ENCODE assay signal across 1 cellular context in genomic region chr17:60135160-60135950, GRCh38.
A peak's percentile ranks its signal among the peaks of the same experiment; 100 is the strongest.
TF ChIP-seq lines count a peak whose summit lies in the region.

No MANE protein-coding gene starts in this region.

TF ChIP-seq in K562, 482 proteins besides CTCF, POLR2A, EP300 and RAD21 (continued from another document and continues in another):
- TF ChIP-seq ARID4B (CRISPR knock-in tag; IDR thresholded peaks at IDR 0.05) (peak; percentile 93), ZNF780A (CRISPR knock-in tag; IDR thresholded peaks at IDR 0.05) (0 out of 2 replicates have a peak, but pooled peaks have one; percentile 41), POU5F1 (IDR thresholded peaks at IDR 0.05; ENCODE audit: borderline replicate concordance, low read depth, low read length, partially characterized antibody) (no peak), SMARCA4 (IDR thresholded peaks at IDR 0.05) (no peak), MXI1 (IDR thresholded peaks at IDR 0.05; ENCODE audit: low read depth, low read length) (0 out of 2 replicates have a peak, but pooled peaks have one; percentile 47), ZFP91 (CRISPR knock-in tag; IDR thresholded peaks at IDR 0.05) (peak; percentile 45; the same call in 1 of the 2 replicates), HCFC1 (IDR thresholded peaks at IDR 0.05; ENCODE audit: low read depth, low read length) (peak; percentile 75), TCF3 (CRISPR knock-in tag; IDR thresholded peaks at IDR 0.05) (0 out of 2 replicates have a peak, but pooled peaks have one; percentile 12), NFE2 (IDR thresholded peaks at IDR 0.05; ENCODE audit: low read depth) (peak; percentile 24; the same call in 1 of the 2 replicates), ZNF778 (CRISPR knock-in tag; IDR thresholded peaks at IDR 0.05) (no peak), FOXP1 (CRISPR knock-in tag; IDR thresholded peaks at IDR 0.05) (peak; percentile 84), PHB2 (IDR thresholded peaks at IDR 0.05; ENCODE audit: low read depth) (no peak), RBM25 (IDR thresholded peaks at IDR 0.05; ENCODE audit: low read depth, low read length, severe bottlenecking) (peak; percentile 28), POLR2AphosphoS5 (IDR thresholded peaks at IDR 0.05; ENCODE audit: control insufficient read depth, insufficient read depth, low read depth, low read length) (peak; percentile 47; the same call in 1 of the 2 replicates), TBL1XR1 (IDR thresholded peaks at IDR 0.05; ENCODE audit: low read length in 2 of 2) (0 out of 4 replicates have a peak, but pooled peaks of 1 of the 2 experiments have one; percentile 57), SAP30 (IDR thresholded peaks at IDR 0.05; ENCODE audit: borderline replicate concordance, insufficient read depth, low read depth, low read length, poor library complexity, severe bottlenecking) (peak; percentile 82), L3MBTL2 (IDR thresholded peaks at IDR 0.05) (peak; percentile 98), TAF7 (tag; IDR thresholded peaks at IDR 0.05) (0 out of 2 replicates have a peak, but pooled peaks have one; percentile 6), NR2F6 (CRISPR knock-in tag; IDR thresholded peaks at IDR 0.05) (no peak), U2AF2 (optimal IDR thresholded peaks at IDR 0.05; ENCODE audit: low read depth, low read length) (no peak), POLR3G (IDR thresholded peaks at IDR 0.05; ENCODE audit: extremely low read depth, insufficient read length, insufficient replicate concordance) (no peak), CREM (IDR thresholded peaks at IDR 0.05; ENCODE audit: low read depth) (peak; percentile 92), TBP (optimal IDR thresholded peaks at IDR 0.05; ENCODE audit: low read depth, low read length) (peak; percentile 52), MAFK (IDR thresholded peaks at IDR 0.05; ENCODE audit: low read length) (peak; percentile 33), KDM5B (IDR thresholded peaks at IDR 0.05; ENCODE audit: insufficient replicate concordance, low read depth, low read length) (peak; percentile 63), E2F3 (CRISPR knock-in tag; IDR thresholded peaks at IDR 0.05) (0 out of 2 replicates have a peak, but pooled peaks have one; percentile 27), DIDO1 (tag; IDR thresholded peaks at IDR 0.05; ENCODE audit: low read depth) (peak; percentile 64; the same call in 1 of the 2 replicates), LCOR (CRISPR knock-in tag; IDR thresholded peaks at IDR 0.05) (peak; percentile 66), ARID3A (IDR thresholded peaks at IDR 0.05; ENCODE audit: borderline replicate concordance, low read depth, low read length) (0 out of 2 replicates have a peak, but pooled peaks have one; percentile 33), SMC3 (conservative IDR thresholded peaks at IDR 0.05; ENCODE audit: insufficient read depth, low read depth, low read length) (0 out of 2 replicates have a peak, but pooled peaks have one; percentile 8), ZNF639 (CRISPR knock-in tag; conservative IDR thresholded peaks at IDR 0.05 in 1 of 2, IDR thresholded peaks at IDR 0.05 in 1 of 2) (peak in 1 of 2 experiments; percentile 57; a peak in 1 of 4 replicates), SETDB1 (IDR thresholded peaks at IDR 0.05; ENCODE audit: low read length) (no peak), RREB1 (CRISPR knock-in tag; IDR thresholded peaks at IDR 0.05) (no peak), SMAD4 (CRISPR knock-in tag; conservative IDR thresholded peaks at IDR 0.05) (peak; percentile 62; the same call in 1 of the 2 replicates), ZMIZ1 (IDR thresholded peaks at IDR 0.05; ENCODE audit: low read depth in 2 of 2, low read length in 2 of 2) (peak in 1 of 2 experiments; percentile 98; a peak in 2 of 4 replicates), SPI1 (IDR thresholded peaks at IDR 0.05; ENCODE audit: borderline replicate concordance, low read depth, low read length) (0 out of 2 replicates have a peak, but pooled peaks have one; percentile 16), HDAC1 (IDR thresholded peaks at IDR 0.05) (peak in 1 of 2 experiments; percentile 66; a peak in 2 of 4 replicates), ESRRA (IDR thresholded peaks at IDR 0.05; ENCODE audit: borderline replicate concordance, low read depth) (peak; percentile 39; the same call in 1 of the 2 replicates), ZBTB26 (CRISPR knock-in tag; IDR thresholded peaks at IDR 0.05) (no peak), YY1 (IDR thresholded peaks at IDR 0.05; ENCODE audit: borderline replicate concordance in 1 of 3, control insufficient read depth in 1 of 3, extremely low read depth in 1 of 3, insufficient read depth in 3 of 3, insufficient read length in 1 of 3, insufficient replicate concordance in 2 of 3, low read depth in 1 of 3, low read length in 2 of 3) (peak in 2 of 3 experiments; percentile 68 to 70), BCL6 (CRISPR knock-in tag; IDR thresholded peaks at IDR 0.05) (no peak)
